In the genomic region with DNA sequence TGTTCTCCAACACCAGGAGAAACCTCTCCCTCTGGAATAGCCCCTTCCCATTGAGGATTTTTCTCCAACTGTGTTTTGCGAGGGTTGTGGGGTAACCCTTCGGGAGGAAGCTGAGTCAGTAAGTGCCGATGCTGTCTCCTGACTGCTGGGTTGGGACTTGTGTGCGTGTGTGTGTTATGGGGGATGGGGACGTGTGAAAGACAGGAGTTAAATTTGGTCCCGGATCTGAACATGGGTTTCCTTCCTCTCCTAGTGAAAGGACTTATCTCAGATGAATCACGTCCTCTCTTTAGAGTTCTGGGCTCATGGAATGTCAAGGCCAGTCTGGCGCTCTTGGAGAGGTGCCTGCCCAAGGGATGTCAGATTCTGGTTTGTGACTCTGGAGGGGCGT, we compare ENCODE assay signal across 11 cellular contexts. TPM values are rescaled to one million over a fixed set of nuclear protein-coding genes. Genes with fewer than 3 reads are reported as not detected.
DNase-seq lines count a peak whose midpoint lies in the region; TF ChIP-seq lines count a peak whose summit lies in the region.
"Had no signal": no experiment of that assay in that cellular context is flagged by ENCODE, and none has a peak within 500 bp of the region (broad histone marks: within the 10 kb centered on the region; RNA-seq: fewer than 3 reads in every experiment).

No MANE protein-coding gene starts in this region.

- no peak overlapping the region for H2BK120ac ChIP-seq in trophoblast cell (ENCODE audit: insufficient read depth, low read length, poor library complexity)

- no peaks in the 10 kb centered on the region for H3K36me3 ChIP-seq in BLaER1 treated with 17β-estradiol and CSF1 and Interleukin-3, amounts not matched to agents 10 nM and 100 nM
- H3K36me3 ChIP-seq in esophagus squamous epithelium (no peaks in the 10 kb centered on the region), Caco-2 (ENCODE audit: control insufficient read depth, insufficient read depth, low read length) (no peaks in the 10 kb centered on the region), trophoblast cell (ENCODE audit: control insufficient read depth in 1 of 2, insufficient read depth in 2 of 2, low read length in 2 of 2) (no peaks in the 10 kb centered on the region)
- H3K36me3 ChIP-seq: HAP-1 had no signal

- H2AFZ ChIP-seq in trophoblast cell (ENCODE audit: insufficient read depth, low read length, poor library complexity): no peak overlapping the region

- peak; percentile 97 for DNase-seq in RPMI7951 (ENCODE audit: low read depth)
- DNase-seq in esophagus squamous epithelium (lab: John Stamatoyannopoulos, UW): no peak
- no peak for DNase-seq in NCI-H2081 (lab: John Stamatoyannopoulos, UW)
- no peak for DNase-seq in Caco-2
- no peak for DNase-seq in stimulated activated CD4-positive, alpha-beta T cell treated with anti-CD3 and anti-CD28 coated beads, Interleukin-12 subunit alpha, Interleukin-12 subunit beta, amount 100 ng/mL, for 4 hours
- no peak for DNase-seq in trophoblast cell
- DNase-seq: Calu3, NCI-H187 treated with DMSO at 0.1 percent for 48 hours had no signal

- BruUV-seq in Caco-2 (replicated peaks; lab: Mats Ljungman, UMichigan): no TSS peak

- H3K4me2 ChIP-seq in BLaER1 treated with 17β-estradiol and CSF1 and Interleukin-3, amounts not matched to agents 10 nM and 100 nM: peak overlapping the region; percentile 50 to 84 (median 75)
- H3K4me2 ChIP-seq in trophoblast cell (ENCODE audit: low read length): no peak overlapping the region

- POLR2A ChIA-PET in Caco-2 (lab: Charles Lee): interaction anchor here (0.5 kb wide), 1 partner anchor 41 kb away, joined by 3 read pairs; no protein-coding TSS in a partner anchor

- H2AK5ac ChIP-seq in trophoblast cell (ENCODE audit: low read length): no peak overlapping the region

- peaks cover 9% of the 10 kb centered on the region for H3K4me1 Mint-ChIP-seq in nephron
- H3K4me1 Mint-ChIP-seq in Caco-2 (ENCODE audit: low read depth, unreplicated experiment): no peaks in the 10 kb centered on the region

- intact Hi-C loops in esophagus squamous epithelium (cut with DNase I) (no loop called here), Caco-2 (cut with micrococcal nuclease; ENCODE audit: unreplicated experiment) (no loop called here)

- H3K27ac Mint-ChIP-seq in nephron (peak overlapping the region; percentile 13 to 70 (median 35)), Caco-2 (ENCODE audit: unreplicated experiment) (no peak overlapping the region)

- H3K23ac ChIP-seq in trophoblast cell (ENCODE audit: low read length): no peak overlapping the region

- H3K4me3 Mint-ChIP-seq in nephron (no peak overlapping the region), Caco-2 (ENCODE audit: unreplicated experiment) (no peak overlapping the region)

- H3K79me1 ChIP-seq in trophoblast cell (ENCODE audit: low read length): no peaks in the 10 kb centered on the region

- CTCF ChIA-PET in Caco-2 (lab: Charles Lee): no interaction called here

- no peak overlapping the region for H4K91ac ChIP-seq in trophoblast cell (ENCODE audit: low read depth, low read length)

- no peak overlapping the region for H2BK12ac ChIP-seq in trophoblast cell (ENCODE audit: low read length)

- H3K18ac ChIP-seq in trophoblast cell (ENCODE audit: low read length): no peak overlapping the region

- no peak for TF ChIP-seq CTCF in esophagus squamous epithelium (IDR thresholded peaks at IDR 0.05)
- TF ChIP-seq CTCF in nephron (IDR thresholded peaks at IDR 0.05; ENCODE audit: unreplicated experiment in 3 of 3): no peak
- TF ChIP-seq CTCF in Caco-2 (IDR thresholded peaks at IDR 0.05; ENCODE audit: insufficient read depth in 1 of 2, low read depth in 1 of 2, low read length in 1 of 2, severe bottlenecking in 1 of 2, unreplicated experiment in 1 of 2): no peak

- no peaks in the 10 kb centered on the region for H3K79me2 ChIP-seq in trophoblast cell (ENCODE audit: control insufficient read depth, insufficient read depth, low read length, poor library complexity)

- H4K20me1 ChIP-seq in BLaER1 treated with 17β-estradiol and CSF1 and Interleukin-3, amounts not matched to agents 10 nM and 100 nM: no peaks in the 10 kb centered on the region; a peak in 1 of 22 replicates

- no peak overlapping the region for H3K4ac ChIP-seq in trophoblast cell (ENCODE audit: low read depth, low read length)

- no peaks in the 10 kb centered on the region for H3K9me3 Mint-ChIP-seq in nephron
- no peaks in the 10 kb centered on the region for H3K9me3 Mint-ChIP-seq in Caco-2 (ENCODE audit: unreplicated experiment)

- H2BK5ac ChIP-seq in trophoblast cell (ENCODE audit: low read depth, low read length, poor library complexity): no peak overlapping the region

- H3K36me3 Mint-ChIP-seq in nephron (ENCODE audit: low read depth): peaks cover 6% of the 10 kb centered on the region
- H3K36me3 Mint-ChIP-seq in Caco-2 (ENCODE audit: insufficient read depth, unreplicated experiment): peaks cover 5% of the 10 kb centered on the region

- H3K14ac ChIP-seq in trophoblast cell (ENCODE audit: low read length): no peak overlapping the region

- peak overlapping the region in 7 of 10 experiments; percentile 18 to 50 (median 37); a peak in 11 of 20 replicates for H3K4me3 ChIP-seq in BLaER1 treated with 17β-estradiol and CSF1 and Interleukin-3, amounts not matched to agents 10 nM and 100 nM
- H3K4me3 ChIP-seq in esophagus squamous epithelium (peak overlapping the region in 1 of 4 donors; percentile 21), Caco-2 (ENCODE audit: low read depth, low read length) (no peak overlapping the region), trophoblast cell (ENCODE audit: low read depth, low read length) (no peak overlapping the region)
- H3K4me3 ChIP-seq: HAP-1 had no signal

- H4K8ac ChIP-seq in trophoblast cell (ENCODE audit: low read depth, low read length): no peak overlapping the region

- H3K9ac ChIP-seq in BLaER1 treated with 17β-estradiol and CSF1 and Interleukin-3, amounts not matched to agents 10 nM and 100 nM: peak overlapping the region in 9 of 11 experiments; percentile 10 to 77 (median 55); a peak in 12 of 22 replicates
- no peak overlapping the region for H3K9ac ChIP-seq in trophoblast cell (ENCODE audit: low read length)

- peak overlapping the region in 8 of 11 experiments; percentile 33 to 88 (median 71); a peak in 15 of 22 replicates for H3K27ac ChIP-seq in BLaER1 treated with 17β-estradiol and CSF1 and Interleukin-3, amounts not matched to agents 10 nM and 100 nM
- H3K27ac ChIP-seq in esophagus squamous epithelium (peak overlapping the region; percentile 50 to 79 (median 61)), trophoblast cell (ENCODE audit: low read depth, low read length) (no peak overlapping the region)

- H3K27me3 Mint-ChIP-seq in nephron (ENCODE audit: low read depth): peaks cover 6% of the 10 kb centered on the region
- H3K27me3 Mint-ChIP-seq in Caco-2 (ENCODE audit: insufficient read depth, unreplicated experiment): no peaks in the 10 kb centered on the region

- 26 to 35% methylated on average over 8 of the region's 9 CpGs for WGBS in esophagus squamous epithelium, 2 donors
- WGBS in trophoblast cell (ENCODE audit: extremely low coverage, insufficient coverage, insufficient read length): no CpG with 5 or more reads among the region's 9 CpGs

- peaks cover 18 to 78% (median 28%) of the 10 kb centered on the region in 10 experiments for H3K4me1 ChIP-seq in BLaER1 treated with 17β-estradiol and CSF1 and Interleukin-3, amounts not matched to agents 10 nM and 100 nM
- H3K4me1 ChIP-seq in esophagus squamous epithelium (peaks cover 28 to 74% (median 32%) of the 10 kb centered on the region in 3 donors), Caco-2 (no peaks in the 10 kb centered on the region), trophoblast cell (ENCODE audit: control insufficient read depth in 1 of 2, insufficient read depth in 2 of 2, low read length in 2 of 2) (peaks cover 2 to 6% of the 10 kb centered on the region in 2 experiments)
- H3K4me1 ChIP-seq: HAP-1 had no signal

- H3K9me3 ChIP-seq in BLaER1 treated with 17β-estradiol and CSF1 and Interleukin-3, amounts not matched to agents 10 nM and 100 nM (replicated peaks in 1 of 11): no peaks in the 10 kb centered on the region
- H3K9me3 ChIP-seq in esophagus squamous epithelium (no peaks in the 10 kb centered on the region), Caco-2 (no peaks in the 10 kb centered on the region), trophoblast cell (ENCODE audit: insufficient read depth, low read depth, low read length) (no peaks in the 10 kb centered on the region)
- H3K9me3 ChIP-seq: HAP-1 had no signal

- no peak overlapping the region for H4K12ac ChIP-seq in trophoblast cell (ENCODE audit: low read depth, low read length)

- TF ChIP-seq POLR2A in esophagus squamous epithelium (IDR thresholded peaks at IDR 0.05): no peak

- H3K27me3 ChIP-seq in BLaER1 treated with 17β-estradiol and CSF1 and Interleukin-3, amounts not matched to agents 10 nM and 100 nM: no peaks in the 10 kb centered on the region
- H3K27me3 ChIP-seq in esophagus squamous epithelium (no peaks in the 10 kb centered on the region), Caco-2 (replicated peaks; ENCODE audit: control insufficient read depth, insufficient read depth, low read length) (no peaks in the 10 kb centered on the region), trophoblast cell (ENCODE audit: insufficient read depth, low read length) (no peaks in the 10 kb centered on the region)

RNA-seq across cellular contexts. Expression of a gene that starts 33.3 kb away (rescaled TPM):
- total RNA-seq in RPMI7951 (2014; rRNA removed; shearing (Covaris generic)): 7.7 and 8.7 TPM in 2 replicates
- 10 to 100 TPM; 43.1 to 73.2 (median 47.5) TPM for total RNA-seq in esophagus squamous epithelium
- total RNA-seq in Caco-2 (2022): 28.6 and 34.7 TPM in 2 replicates
- 23.1 and 23.4 TPM in 2 replicates for polyA plus RNA-seq in trophoblast cell (2013)

RNA-seq across cellular contexts. Expression of a gene that starts 39.3 kb away (rescaled TPM):
- not detected in 2 replicates for total RNA-seq in RPMI7951 (2014; rRNA removed; shearing (Covaris generic))
- total RNA-seq in esophagus squamous epithelium (not detected), Caco-2 (2022) (not detected in 2 replicates)
- not detected in 2 replicates for polyA plus RNA-seq in trophoblast cell (2013)
- total RNA-seq: Calu3 had no signal

Comparison
In these comparisons a context has a peak if more than half of its experiments do, and no peak if none do; other contexts are left out.
1. H3K4me3 ChIP-seq: peak in BLaER1 treated with 17β-estradiol and CSF1 and Interleukin-3, amounts not matched to agents 10 nM and 100 nM (7 of 10); none in Caco-2 (single experiment) and trophoblast cell (single experiment).